Comparison of ENCODE assay signal across 17 cellular contexts in genomic region chr3:50410185-50410584, GRCh38. TPM values are rescaled to one million over a fixed set of nuclear protein-coding genes. Genes with fewer than 3 reads are reported as not detected.
DNase-seq lines count a peak whose midpoint lies in the region; ATAC-seq and TF ChIP-seq lines count a peak whose summit lies in the region.
"Had no signal": no experiment of that assay in that cellular context is flagged by ENCODE, and none has a peak within 500 bp of the region (broad histone marks: within the 10 kb centered on the region; RNA-seq: fewer than 3 reads in every experiment).

No MANE protein-coding gene starts in this region.

- CTCF ChIA-PET in activated CD8-positive, alpha-beta T cell treated with anti-CD3 and anti-CD28 coated beads for 36 hours (lab: Charles Lee), result interaction anchor here (1.0 kb wide), 1 partner anchor 132 kb away, joined by 3 read pairs; no protein-coding TSS in a partner anchor
- CTCF ChIA-PET in activated CD8-positive, alpha-beta T cell treated with anti-CD3 and anti-CD28 coated beads, Interleukin-2, amount 10 ng/mL, durations not matched to agents 7 days and 5 days (lab: Charles Lee), result no interaction called here

- intact Hi-C loops in activated CD8-positive, alpha-beta T cell treated with anti-CD3 and anti-CD28 coated beads for 36 hours (cut with micrococcal nuclease), result no loop called here

- no peak for DNase-seq in activated CD8-positive, alpha-beta T cell treated with anti-CD3 and anti-CD28 coated beads for 36 hours
- DNase-seq in activated CD8-positive, alpha-beta T cell treated with anti-CD3 and anti-CD28 coated beads, Interleukin-2, amount 10 ng/mL, durations not matched to agents 7 days and 5 days, result no peak
- no peak for DNase-seq in activated naive CD8-positive, alpha-beta T cell treated with anti-CD3 and anti-CD28 coated beads, Interleukin-2, amount 50 U/mL, for 24 hours
- DNase-seq in activated naive CD8-positive, alpha-beta T cell treated with anti-CD3 and anti-CD28 coated beads for 36 hours, result no peak
- DNase-seq in neural crest cell (ENCODE audit: low read depth, low spot score) (no peak), kidney tubule cell (ENCODE audit: low spot score) (no peak)
- no peak for DNase-seq in stimulated activated naive CD8-positive, alpha-beta T cell treated with anti-CD3 and anti-CD28 coated beads, Interleukin-15, amount 100 ng/mL, for 72 hours
- DNase-seq: C1 segment of cervical spinal cord; Calu3; CD4-positive, alpha-beta memory T cell; COR-L47; DMS53; DMS79 treated with DMSO at 0.1 percent for 48 hours; GF-D8; GOT3; HFFc6 had no signal

- no peak overlapping the region for H3K27ac Mint-ChIP-seq in activated CD8-positive, alpha-beta T cell treated with anti-CD3 and anti-CD28 coated beads for 36 hours
- no peak overlapping the region for H3K27ac Mint-ChIP-seq in activated CD8-positive, alpha-beta T cell treated with anti-CD3 and anti-CD28 coated beads, Interleukin-2, amount 10 ng/mL, durations not matched to agents 7 days and 5 days
- H3K27ac Mint-ChIP-seq in activated naive CD8-positive, alpha-beta T cell treated with anti-CD3 and anti-CD28 coated beads, Interleukin-2, amount 50 U/mL, for 24 hours, result no peak overlapping the region
- no peak overlapping the region for H3K27ac Mint-ChIP-seq in activated naive CD8-positive, alpha-beta T cell treated with anti-CD3 and anti-CD28 coated beads for 36 hours
- H3K27ac Mint-ChIP-seq in neural crest cell (ENCODE audit: unreplicated experiment), result peak overlapping the region; percentile 67
- H3K27ac Mint-ChIP-seq in stimulated activated naive CD8-positive, alpha-beta T cell treated with anti-CD3 and anti-CD28 coated beads, Interleukin-15, amount 100 ng/mL, for 72 hours, result no peak overlapping the region
- H3K27ac Mint-ChIP-seq: CD4-positive, alpha-beta memory T cell; HFFc6 had no signal

- no peaks in the 10 kb centered on the region for H3K27me3 Mint-ChIP-seq in activated CD8-positive, alpha-beta T cell treated with anti-CD3 and anti-CD28 coated beads for 36 hours
- H3K27me3 Mint-ChIP-seq in activated CD8-positive, alpha-beta T cell treated with anti-CD3 and anti-CD28 coated beads, Interleukin-2, amount 10 ng/mL, durations not matched to agents 7 days and 5 days (ENCODE audit: low read depth), result no peaks in the 10 kb centered on the region
- H3K27me3 Mint-ChIP-seq in activated naive CD8-positive, alpha-beta T cell treated with anti-CD3 and anti-CD28 coated beads, Interleukin-2, amount 50 U/mL, for 24 hours, result peaks cover 2% of the 10 kb centered on the region
- no peaks in the 10 kb centered on the region for H3K27me3 Mint-ChIP-seq in activated naive CD8-positive, alpha-beta T cell treated with anti-CD3 and anti-CD28 coated beads for 36 hours
- no peaks in the 10 kb centered on the region for H3K27me3 Mint-ChIP-seq in neural crest cell (ENCODE audit: low read depth)
- H3K27me3 Mint-ChIP-seq in stimulated activated naive CD8-positive, alpha-beta T cell treated with anti-CD3 and anti-CD28 coated beads, Interleukin-15, amount 100 ng/mL, for 72 hours, result no peaks in the 10 kb centered on the region

- POLR2A ChIA-PET in activated CD8-positive, alpha-beta T cell treated with anti-CD3 and anti-CD28 coated beads for 36 hours (lab: Charles Lee), result no interaction called here
- POLR2A ChIA-PET in activated CD8-positive, alpha-beta T cell treated with anti-CD3 and anti-CD28 coated beads, Interleukin-2, amount 10 ng/mL, durations not matched to agents 7 days and 5 days (lab: Charles Lee), result no interaction called here

- no peak overlapping the region for H3K4me3 Mint-ChIP-seq in activated CD8-positive, alpha-beta T cell treated with anti-CD3 and anti-CD28 coated beads for 36 hours
- H3K4me3 Mint-ChIP-seq in activated CD8-positive, alpha-beta T cell treated with anti-CD3 and anti-CD28 coated beads, Interleukin-2, amount 10 ng/mL, durations not matched to agents 7 days and 5 days, result no peak overlapping the region
- H3K4me3 Mint-ChIP-seq in activated naive CD8-positive, alpha-beta T cell treated with anti-CD3 and anti-CD28 coated beads, Interleukin-2, amount 50 U/mL, for 24 hours, result no peak overlapping the region
- H3K4me3 Mint-ChIP-seq in activated naive CD8-positive, alpha-beta T cell treated with anti-CD3 and anti-CD28 coated beads for 36 hours, result no peak overlapping the region
- no peak overlapping the region for H3K4me3 Mint-ChIP-seq in neural crest cell
- H3K4me3 Mint-ChIP-seq in stimulated activated naive CD8-positive, alpha-beta T cell treated with anti-CD3 and anti-CD28 coated beads, Interleukin-15, amount 100 ng/mL, for 72 hours, result no peak overlapping the region
- H3K4me3 Mint-ChIP-seq: CD4-positive, alpha-beta memory T cell; HFFc6 had no signal

- TF ChIP-seq CTCF in activated CD8-positive, alpha-beta T cell treated with anti-CD3 and anti-CD28 coated beads for 36 hours (IDR thresholded peaks at IDR 0.05), result no peak
- TF ChIP-seq CTCF in neural crest cell (conservative IDR thresholded peaks at IDR 0.05), result no peak

- no peaks in the 10 kb centered on the region for H3K9me3 Mint-ChIP-seq in activated CD8-positive, alpha-beta T cell treated with anti-CD3 and anti-CD28 coated beads for 36 hours
- H3K9me3 Mint-ChIP-seq in activated CD8-positive, alpha-beta T cell treated with anti-CD3 and anti-CD28 coated beads, Interleukin-2, amount 10 ng/mL, durations not matched to agents 7 days and 5 days (ENCODE audit: insufficient read depth), result no peaks in the 10 kb centered on the region
- no peaks in the 10 kb centered on the region for H3K9me3 Mint-ChIP-seq in activated naive CD8-positive, alpha-beta T cell treated with anti-CD3 and anti-CD28 coated beads, Interleukin-2, amount 50 U/mL, for 24 hours
- H3K9me3 Mint-ChIP-seq in activated naive CD8-positive, alpha-beta T cell treated with anti-CD3 and anti-CD28 coated beads for 36 hours, result no peaks in the 10 kb centered on the region
- no peaks in the 10 kb centered on the region for H3K9me3 Mint-ChIP-seq in neural crest cell
- no peaks in the 10 kb centered on the region for H3K9me3 Mint-ChIP-seq in stimulated activated naive CD8-positive, alpha-beta T cell treated with anti-CD3 and anti-CD28 coated beads, Interleukin-15, amount 100 ng/mL, for 72 hours
- H3K9me3 Mint-ChIP-seq: HFFc6 had no signal

- H3K4me1 Mint-ChIP-seq in activated CD8-positive, alpha-beta T cell treated with anti-CD3 and anti-CD28 coated beads for 36 hours (ENCODE audit: low read depth), result peaks cover 10% of the 10 kb centered on the region
- H3K4me1 Mint-ChIP-seq in activated CD8-positive, alpha-beta T cell treated with anti-CD3 and anti-CD28 coated beads, Interleukin-2, amount 10 ng/mL, durations not matched to agents 7 days and 5 days (ENCODE audit: low read depth), result no peaks in the 10 kb centered on the region
- H3K4me1 Mint-ChIP-seq in activated naive CD8-positive, alpha-beta T cell treated with anti-CD3 and anti-CD28 coated beads, Interleukin-2, amount 50 U/mL, for 24 hours, result peaks cover 10% of the 10 kb centered on the region
- H3K4me1 Mint-ChIP-seq in activated naive CD8-positive, alpha-beta T cell treated with anti-CD3 and anti-CD28 coated beads for 36 hours, result peaks cover 3% of the 10 kb centered on the region
- peaks cover 5% of the 10 kb centered on the region for H3K4me1 Mint-ChIP-seq in neural crest cell
- H3K4me1 Mint-ChIP-seq in stimulated activated naive CD8-positive, alpha-beta T cell treated with anti-CD3 and anti-CD28 coated beads, Interleukin-15, amount 100 ng/mL, for 72 hours, result peaks cover 14% of the 10 kb centered on the region
- H3K4me1 Mint-ChIP-seq: CD4-positive, alpha-beta memory T cell had no signal

- ATAC-seq in activated CD8-positive, alpha-beta T cell treated with anti-CD3 and anti-CD28 coated beads for 36 hours, result peak; percentile 50
- ATAC-seq in activated CD8-positive, alpha-beta T cell treated with anti-CD3 and anti-CD28 coated beads, Interleukin-2, amount 10 ng/mL, durations not matched to agents 7 days and 5 days, result no peak
- ATAC-seq in activated naive CD8-positive, alpha-beta T cell treated with anti-CD3 and anti-CD28 coated beads, Interleukin-2, amount 50 U/mL, for 24 hours, result peak; percentile 65
- ATAC-seq in stimulated activated naive CD8-positive, alpha-beta T cell treated with anti-CD3 and anti-CD28 coated beads, Interleukin-15, amount 100 ng/mL, for 72 hours, result peak; percentile 41
- no peak for ATAC-seq in GM18511 (IDR thresholded peaks at IDR 0.05; ENCODE audit: unreplicated experiment)

- no peaks in the 10 kb centered on the region for H3K36me3 Mint-ChIP-seq in activated CD8-positive, alpha-beta T cell treated with anti-CD3 and anti-CD28 coated beads for 36 hours (ENCODE audit: low read depth)
- H3K36me3 Mint-ChIP-seq in activated CD8-positive, alpha-beta T cell treated with anti-CD3 and anti-CD28 coated beads, Interleukin-2, amount 10 ng/mL, durations not matched to agents 7 days and 5 days (ENCODE audit: low read depth), result no peaks in the 10 kb centered on the region
- no peaks in the 10 kb centered on the region for H3K36me3 Mint-ChIP-seq in activated naive CD8-positive, alpha-beta T cell treated with anti-CD3 and anti-CD28 coated beads, Interleukin-2, amount 50 U/mL, for 24 hours (ENCODE audit: low read depth)
- no peaks in the 10 kb centered on the region for H3K36me3 Mint-ChIP-seq in activated naive CD8-positive, alpha-beta T cell treated with anti-CD3 and anti-CD28 coated beads for 36 hours
- no peaks in the 10 kb centered on the region for H3K36me3 Mint-ChIP-seq in neural crest cell (ENCODE audit: low read depth)
- H3K36me3 Mint-ChIP-seq: CD4-positive, alpha-beta memory T cell had no signal

RNA-seq across cellular contexts. Expression of gene TMEM115, which starts 50.9 kb away (rescaled TPM):
- total RNA-seq in activated CD8-positive, alpha-beta T cell treated with anti-CD3 and anti-CD28 coated beads for 36 hours, result 10 to 100 TPM; 15.2 to 16.8 TPM
- 10 to 100 TPM; 18.0 to 18.9 TPM for total RNA-seq in activated CD8-positive, alpha-beta T cell treated with anti-CD3 and anti-CD28 coated beads, Interleukin-2, amount 10 ng/mL, durations not matched to agents 7 days and 5 days
- total RNA-seq in activated naive CD8-positive, alpha-beta T cell treated with anti-CD3 and anti-CD28 coated beads for 36 hours, result 10 to 100 TPM; 19.0 to 20.2 TPM
- 37.8 and 39.2 TPM in 2 replicates for total RNA-seq in neural crest cell

RNA-seq across cellular contexts. Expression of gene CYB561D2, which starts 59.5 kb away (rescaled TPM):
- 10 to 100 TPM; 17.1 to 18.2 TPM for total RNA-seq in activated CD8-positive, alpha-beta T cell treated with anti-CD3 and anti-CD28 coated beads for 36 hours
- 10 to 100 TPM; 42.5 to 43.6 TPM for total RNA-seq in activated CD8-positive, alpha-beta T cell treated with anti-CD3 and anti-CD28 coated beads, Interleukin-2, amount 10 ng/mL, durations not matched to agents 7 days and 5 days
- 10 to 100 TPM; 19.4 to 19.5 TPM for total RNA-seq in activated naive CD8-positive, alpha-beta T cell treated with anti-CD3 and anti-CD28 coated beads for 36 hours
- total RNA-seq in neural crest cell, result 11.7 and 12.8 TPM in 2 replicates

RNA-seq across cellular contexts. Expression of gene NPRL2, which starts 59.6 kb away (rescaled TPM):
- total RNA-seq in activated CD8-positive, alpha-beta T cell treated with anti-CD3 and anti-CD28 coated beads for 36 hours, result 10 to 100 TPM; 41.3 to 44.7 TPM
- total RNA-seq in activated CD8-positive, alpha-beta T cell treated with anti-CD3 and anti-CD28 coated beads, Interleukin-2, amount 10 ng/mL, durations not matched to agents 7 days and 5 days, result 10 to 100 TPM; 59.8 to 60.3 TPM
- total RNA-seq in activated naive CD8-positive, alpha-beta T cell treated with anti-CD3 and anti-CD28 coated beads for 36 hours, result 10 to 100 TPM; 41.1 to 43.8 TPM
- total RNA-seq in neural crest cell, result 29.7 and 30.6 TPM in 2 replicates

Comparison
In these comparisons a context has a peak if more than half of its experiments do, and no peak if none do; other contexts are left out.
1. ATAC-seq: peak in activated CD8-positive, alpha-beta T cell treated with anti-CD3 and anti-CD28 coated beads for 36 hours (single experiment), activated naive CD8-positive, alpha-beta T cell treated with anti-CD3 and anti-CD28 coated beads, Interleukin-2, amount 50 U/mL, for 24 hours (single experiment) and stimulated activated naive CD8-positive, alpha-beta T cell treated with anti-CD3 and anti-CD28 coated beads, Interleukin-15, amount 100 ng/mL, for 72 hours (single experiment); none in activated CD8-positive, alpha-beta T cell treated with anti-CD3 and anti-CD28 coated beads, Interleukin-2, amount 10 ng/mL, durations not matched to agents 7 days and 5 days (single experiment) and GM18511 (single experiment).